In genomic region chr6:167588181-167588919, GRCh38 we compare ENCODE assay signal across 18 cellular contexts.
DNase-seq lines count a peak whose midpoint lies in the region; FAIRE-seq and TF ChIP-seq lines count a peak whose summit lies in the region.
"Had no signal": no experiment of that assay in that cellular context is flagged by ENCODE, and none has a peak within 500 bp of the region (broad histone marks: within the 10 kb centered on the region; RNA-seq: fewer than 3 reads in every experiment).

No MANE protein-coding gene starts in this region.

- TF ChIP-seq CTCF in astrocyte (IDR thresholded peaks at IDR 0.05; ENCODE audit: insufficient read depth, low read depth, low read length) (no peak), progenitor cell of endocrine pancreas (IDR thresholded peaks at IDR 0.05; ENCODE audit: unreplicated experiment) (no peak), uterus (IDR thresholded peaks at IDR 0.05) (no peak), osteoblast (IDR thresholded peaks at IDR 0.05; ENCODE audit: extremely low read depth, low read depth, low read length) (no peak)

- H3K79me2 ChIP-seq in astrocyte (ENCODE audit: insufficient read depth, low read length) (no peaks in the 10 kb centered on the region), osteoblast (ENCODE audit: insufficient read depth, low read length) (no peaks in the 10 kb centered on the region)

- TF ChIP-seq POLR2A in uterus (IDR thresholded peaks at IDR 0.05) = no peak

- no peaks in the 10 kb centered on the region for H3K27me3 Mint-ChIP-seq in astrocyte (ENCODE audit: low read depth, unreplicated experiment)
- H3K27me3 Mint-ChIP-seq in progenitor cell of endocrine pancreas = no peaks in the 10 kb centered on the region

- H2AFZ ChIP-seq in astrocyte (ENCODE audit: low read depth, low read length) (peak overlapping the region; percentile 62), osteoblast (ENCODE audit: low read length) (no peak overlapping the region)

- H3K9ac ChIP-seq in BLaER1 treated with 17β-estradiol and CSF1 and Interleukin-3, amounts not matched to agents 10 nM and 100 nM = peak overlapping the region in 1 of 11 experiments; percentile 54; a peak in 1 of 22 replicates
- peak overlapping the region; percentile 39 for H3K9ac ChIP-seq in astrocyte (ENCODE audit: low read length)
- H3K9ac ChIP-seq: SK-N-SH had no signal

- DNase-seq in astrocyte (ENCODE audit: low read depth) = peak; percentile 35
- DNase-seq in globus pallidus (ENCODE audit: low spot score) = peak; percentile 66
- no peak for DNase-seq in progenitor cell of endocrine pancreas (ENCODE audit: low spot score, unreplicated experiment)
- no peak for DNase-seq in OCI-M1 (lab: John Stamatoyannopoulos, UW)
- no peak for DNase-seq in uterus
- DNase-seq in osteoblast (ENCODE audit: insufficient read length, low spot score, missing footprints) = no peak
- DNase-seq in COR-L47 (lab: John Stamatoyannopoulos, UW) = no peak
- DNase-seq: activated CD8-positive, alpha-beta memory T cell treated with anti-CD3 and anti-CD28 coated beads, Interleukin-2, amount 50 U/mL, for 48 hours; DND-41; foreskin keratinocyte; natural killer cell; NCI-H2029; SK-N-SH; stimulated activated CD4-positive, alpha-beta T cell treated with anti-CD3 and anti-CD28 coated beads, Interleukin-12 subunit alpha, Interleukin-12 subunit beta, amount 100 ng/mL, for 4 hours had no signal

- H3K36me3 Mint-ChIP-seq in astrocyte (ENCODE audit: low read depth, unreplicated experiment) (peaks cover 2% of the 10 kb centered on the region), progenitor cell of endocrine pancreas (ENCODE audit: insufficient read depth) (peaks cover 3% of the 10 kb centered on the region)

- intact Hi-C loops in uterus (cut with DNase I; ENCODE audit: low total_unique reads) = no loop called here

- H3K36me3 ChIP-seq in BLaER1 treated with 17β-estradiol and CSF1 and Interleukin-3, amounts not matched to agents 10 nM and 100 nM = no peaks in the 10 kb centered on the region
- H3K36me3 ChIP-seq in astrocyte (ENCODE audit: insufficient read depth, low read length) (no peaks in the 10 kb centered on the region), uterus (no peaks in the 10 kb centered on the region), osteoblast (ENCODE audit: insufficient read depth, low read length) (no peaks in the 10 kb centered on the region)

- H3K4me1 Mint-ChIP-seq in astrocyte (ENCODE audit: low read depth, unreplicated experiment) (peaks cover 4% of the 10 kb centered on the region), progenitor cell of endocrine pancreas (ENCODE audit: low read depth) (peaks cover 3% of the 10 kb centered on the region)
- H3K4me1 Mint-ChIP-seq: natural killer cell had no signal

- peak overlapping the region in 9 of 11 experiments; percentile 81 to 96 (median 87); a peak in 17 of 22 replicates for H3K4me2 ChIP-seq in BLaER1 treated with 17β-estradiol and CSF1 and Interleukin-3, amounts not matched to agents 10 nM and 100 nM
- H3K4me2 ChIP-seq in astrocyte (ENCODE audit: low read length) = peak overlapping the region; percentile 75
- no peak overlapping the region for H3K4me2 ChIP-seq in osteoblast (ENCODE audit: insufficient read depth, low read length)
- H3K4me2 ChIP-seq: SK-N-SH had no signal

- no peaks in the 10 kb centered on the region for H4K20me1 ChIP-seq in BLaER1 treated with 17β-estradiol and CSF1 and Interleukin-3, amounts not matched to agents 10 nM and 100 nM
- H4K20me1 ChIP-seq in astrocyte (ENCODE audit: insufficient read depth, low read length) = no peaks in the 10 kb centered on the region
- H4K20me1 ChIP-seq in osteoblast (ENCODE audit: insufficient read depth, low read length) = no peaks in the 10 kb centered on the region

- H3K27ac Mint-ChIP-seq in astrocyte (ENCODE audit: unreplicated experiment) (peak overlapping the region; percentile 4), progenitor cell of endocrine pancreas (peak overlapping the region; percentile 90)
- H3K27ac Mint-ChIP-seq: dendritic cell treated with granulocyte-macrophage colony-stimulating factor and Interleukin-4, amounts not matched to agents 40 ng/mL and 50 ng/mL, for 4 days; natural killer cell had no signal

- FAIRE-seq in astrocyte (lab: Jason Lieb, UNC) = no peak

- H3K9me3 Mint-ChIP-seq in astrocyte (ENCODE audit: unreplicated experiment) = peaks cover 5% of the 10 kb centered on the region
- H3K9me3 Mint-ChIP-seq in progenitor cell of endocrine pancreas (ENCODE audit: low read depth) = peaks cover 32% of the 10 kb centered on the region

- no peaks in the 10 kb centered on the region for H3K27me3 ChIP-seq in BLaER1 treated with 17β-estradiol and CSF1 and Interleukin-3, amounts not matched to agents 10 nM and 100 nM
- no peaks in the 10 kb centered on the region for H3K27me3 ChIP-seq in astrocyte (ENCODE audit: insufficient read depth, low read length)
- H3K27me3 ChIP-seq in uterus = no peaks in the 10 kb centered on the region
- no peaks in the 10 kb centered on the region for H3K27me3 ChIP-seq in osteoblast (ENCODE audit: insufficient read depth, low read length)
- H3K27me3 ChIP-seq: foreskin keratinocyte had no signal

- peaks cover 13 to 29% (median 24%) of the 10 kb centered on the region in 10 experiments for H3K4me1 ChIP-seq in BLaER1 treated with 17β-estradiol and CSF1 and Interleukin-3, amounts not matched to agents 10 nM and 100 nM
- H3K4me1 ChIP-seq in astrocyte (ENCODE audit: insufficient read depth, low read length) (peaks cover 7% of the 10 kb centered on the region), uterus (no peaks in the 10 kb centered on the region), osteoblast (ENCODE audit: insufficient read depth, low read length) (no peaks in the 10 kb centered on the region)
- H3K4me1 ChIP-seq: foreskin keratinocyte had no signal

- H3K9me3 ChIP-seq in BLaER1 treated with 17β-estradiol and CSF1 and Interleukin-3, amounts not matched to agents 10 nM and 100 nM (replicated peaks in 1 of 11) = peaks cover 4 to 35% (median 25%) of the 10 kb centered on the region in 11 experiments; a peak in 21 of 22 replicates
- H3K9me3 ChIP-seq in astrocyte (ENCODE audit: insufficient read depth, low read depth, low read length) (peaks cover 5% of the 10 kb centered on the region), uterus (no peaks in the 10 kb centered on the region), osteoblast (ENCODE audit: low read depth, low read length) (no peaks in the 10 kb centered on the region)

- no peak overlapping the region for H3K4me3 Mint-ChIP-seq in astrocyte (ENCODE audit: unreplicated experiment)
- H3K4me3 Mint-ChIP-seq in progenitor cell of endocrine pancreas (ENCODE audit: low read depth) = no peak overlapping the region
- H3K4me3 Mint-ChIP-seq: dendritic cell treated with granulocyte-macrophage colony-stimulating factor and Interleukin-4, amounts not matched to agents 40 ng/mL and 50 ng/mL, for 4 days; natural killer cell had no signal

- peak overlapping the region in 6 of 11 experiments; percentile 19 to 73 (median 44); a peak in 6 of 22 replicates for H3K27ac ChIP-seq in BLaER1 treated with 17β-estradiol and CSF1 and Interleukin-3, amounts not matched to agents 10 nM and 100 nM
- H3K27ac ChIP-seq in astrocyte (ENCODE audit: low read depth, low read length) (no peak overlapping the region), uterus (no peak overlapping the region), osteoblast (ENCODE audit: low read depth, low read length) (no peak overlapping the region)
- H3K27ac ChIP-seq: foreskin keratinocyte, HL-60, VCaP had no signal

- H3K4me3 ChIP-seq in BLaER1 treated with 17β-estradiol and CSF1 and Interleukin-3, amounts not matched to agents 10 nM and 100 nM = no peak overlapping the region
- H3K4me3 ChIP-seq in astrocyte (ENCODE audit: insufficient read depth, low read depth, low read length) (no peak overlapping the region), uterus (no peak overlapping the region), osteoblast (ENCODE audit: insufficient read depth, low read length) (no peak overlapping the region)

Comparison
In these comparisons a context has a peak if more than half of its experiments do, and no peak if none do; other contexts are left out.
1. H3K27ac ChIP-seq: peak in BLaER1 treated with 17β-estradiol and CSF1 and Interleukin-3, amounts not matched to agents 10 nM and 100 nM (6 of 11); none in astrocyte (single experiment), uterus (0 of 2) and osteoblast (single experiment).
2. DNase-seq: peak in astrocyte (single experiment) and globus pallidus (single experiment); none in progenitor cell of endocrine pancreas (single experiment), OCI-M1 (single experiment), uterus (0 of 2), osteoblast (single experiment) and COR-L47 (single experiment).